ENCODE assay signal across 1 cellular context in the genomic region with DNA sequence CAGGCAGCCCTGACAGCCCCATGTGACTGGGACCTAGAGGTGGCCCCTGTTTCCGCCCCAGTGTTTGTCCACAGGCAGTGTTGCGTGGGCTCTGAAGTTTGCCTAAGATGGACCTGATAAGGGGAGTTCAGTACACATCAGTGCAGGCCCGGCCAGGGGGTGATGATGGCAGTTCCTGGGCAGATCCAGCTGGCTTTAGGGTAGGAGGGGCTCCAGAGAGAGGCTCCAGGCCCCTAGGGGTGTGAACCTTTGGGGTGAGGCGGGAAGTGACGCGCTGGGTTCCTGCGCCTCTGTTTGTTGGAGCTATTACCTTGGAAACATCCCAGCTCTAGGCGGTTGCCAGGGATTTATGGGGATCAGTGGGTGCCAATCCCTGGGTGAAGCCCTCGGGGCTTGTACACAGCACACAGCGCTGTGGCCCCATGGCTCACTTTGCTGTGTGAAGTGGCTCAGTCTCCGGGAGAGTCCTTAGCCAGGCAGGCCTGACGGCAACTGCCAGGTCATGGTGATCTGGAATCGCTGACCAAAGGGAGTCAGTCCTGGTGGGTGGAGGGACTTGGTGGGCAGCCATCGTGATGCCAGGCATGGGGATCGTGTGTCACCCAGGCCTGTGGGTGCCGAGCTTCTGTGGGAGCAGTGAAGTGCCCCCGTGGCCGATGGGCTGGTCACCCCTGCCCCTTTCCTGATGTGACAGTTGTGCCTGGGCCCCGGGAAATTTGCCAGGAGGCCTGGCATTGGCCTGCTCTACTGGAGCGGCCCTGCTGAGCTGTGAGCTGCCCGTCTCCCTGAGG.
TF ChIP-seq lines count a peak whose summit lies in the region.

No MANE protein-coding gene starts in this region.

TF ChIP-seq in HepG2, 621 proteins besides CTCF, POLR2A, EP300 and RAD21 (continued from another document and continues in another):
- TF ChIP-seq ZBTB20 (CRISPR knock-in tag; IDR thresholded peaks at IDR 0.05; ENCODE audit: borderline replicate concordance, low read depth) (peak; percentile 90; the same call in 1 of the 2 replicates), MAFF (IDR thresholded peaks at IDR 0.05; ENCODE audit: low read depth, low read length) (peak; percentile 13; the same call in 1 of the 2 replicates), ASH2L (IDR thresholded peaks at IDR 0.05; ENCODE audit: insufficient read length, low read depth, low read length) (peak; percentile 11), CREM (IDR thresholded peaks at IDR 0.05) (peak; percentile 95), CREM (CRISPR knock-in tag; IDR thresholded peaks at IDR 0.05) (no peak), ZNF180 (CRISPR knock-in tag; IDR thresholded peaks at IDR 0.05; ENCODE audit: borderline replicate concordance, low read depth) (no peak), KDM6A (CRISPR knock-in tag; IDR thresholded peaks at IDR 0.05; ENCODE audit: low read depth) (peak; percentile 99), ELF1 (CRISPR knock-in tag; IDR thresholded peaks at IDR 0.05) (peak; percentile 89), HOXA7 (CRISPR knock-in tag; IDR thresholded peaks at IDR 0.05) (no peak; the same call in 1 of the 2 replicates), ZNF746 (CRISPR knock-in tag; IDR thresholded peaks at IDR 0.05) (peak; percentile 97), KLF11 (CRISPR knock-in tag; IDR thresholded peaks at IDR 0.05) (peak; percentile 98), SMYD3 (CRISPR knock-in tag; IDR thresholded peaks at IDR 0.05) (peak; percentile 98), MAFG (CRISPR knock-in tag; IDR thresholded peaks at IDR 0.05) (no peak), ZNF138 (CRISPR knock-in tag; IDR thresholded peaks at IDR 0.05; ENCODE audit: low read depth) (peak; percentile 90; the same call in 1 of the 2 replicates), SALL2 (CRISPR knock-in tag; IDR thresholded peaks at IDR 0.05) (peak; percentile 91), NPAS2 (CRISPR knock-in tag; IDR thresholded peaks at IDR 0.05; ENCODE audit: borderline replicate concordance) (no peak)
- TF ChIP-seq, protein P1, sequence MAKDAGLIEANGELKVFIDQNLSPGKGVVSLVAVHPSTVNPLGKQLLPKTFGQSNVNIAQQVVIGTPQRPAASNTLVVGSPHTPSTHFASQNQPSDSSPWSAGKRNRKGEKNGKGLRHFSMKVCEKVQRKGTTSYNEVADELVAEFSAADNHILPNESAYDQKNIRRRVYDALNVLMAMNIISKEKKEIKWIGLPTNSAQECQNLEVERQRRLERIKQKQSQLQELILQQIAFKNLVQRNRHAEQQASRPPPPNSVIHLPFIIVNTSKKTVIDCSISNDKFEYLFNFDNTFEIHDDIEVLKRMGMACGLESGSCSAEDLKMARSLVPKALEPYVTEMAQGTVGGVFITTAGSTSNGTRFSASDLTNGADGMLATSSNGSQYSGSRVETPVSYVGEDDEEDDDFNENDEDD (CRISPR knock-in tag; IDR thresholded peaks at IDR 0.05; ENCODE audit: borderline replicate concordance), result peak; percentile 72
- TF ChIP-seq, protein P2, sequence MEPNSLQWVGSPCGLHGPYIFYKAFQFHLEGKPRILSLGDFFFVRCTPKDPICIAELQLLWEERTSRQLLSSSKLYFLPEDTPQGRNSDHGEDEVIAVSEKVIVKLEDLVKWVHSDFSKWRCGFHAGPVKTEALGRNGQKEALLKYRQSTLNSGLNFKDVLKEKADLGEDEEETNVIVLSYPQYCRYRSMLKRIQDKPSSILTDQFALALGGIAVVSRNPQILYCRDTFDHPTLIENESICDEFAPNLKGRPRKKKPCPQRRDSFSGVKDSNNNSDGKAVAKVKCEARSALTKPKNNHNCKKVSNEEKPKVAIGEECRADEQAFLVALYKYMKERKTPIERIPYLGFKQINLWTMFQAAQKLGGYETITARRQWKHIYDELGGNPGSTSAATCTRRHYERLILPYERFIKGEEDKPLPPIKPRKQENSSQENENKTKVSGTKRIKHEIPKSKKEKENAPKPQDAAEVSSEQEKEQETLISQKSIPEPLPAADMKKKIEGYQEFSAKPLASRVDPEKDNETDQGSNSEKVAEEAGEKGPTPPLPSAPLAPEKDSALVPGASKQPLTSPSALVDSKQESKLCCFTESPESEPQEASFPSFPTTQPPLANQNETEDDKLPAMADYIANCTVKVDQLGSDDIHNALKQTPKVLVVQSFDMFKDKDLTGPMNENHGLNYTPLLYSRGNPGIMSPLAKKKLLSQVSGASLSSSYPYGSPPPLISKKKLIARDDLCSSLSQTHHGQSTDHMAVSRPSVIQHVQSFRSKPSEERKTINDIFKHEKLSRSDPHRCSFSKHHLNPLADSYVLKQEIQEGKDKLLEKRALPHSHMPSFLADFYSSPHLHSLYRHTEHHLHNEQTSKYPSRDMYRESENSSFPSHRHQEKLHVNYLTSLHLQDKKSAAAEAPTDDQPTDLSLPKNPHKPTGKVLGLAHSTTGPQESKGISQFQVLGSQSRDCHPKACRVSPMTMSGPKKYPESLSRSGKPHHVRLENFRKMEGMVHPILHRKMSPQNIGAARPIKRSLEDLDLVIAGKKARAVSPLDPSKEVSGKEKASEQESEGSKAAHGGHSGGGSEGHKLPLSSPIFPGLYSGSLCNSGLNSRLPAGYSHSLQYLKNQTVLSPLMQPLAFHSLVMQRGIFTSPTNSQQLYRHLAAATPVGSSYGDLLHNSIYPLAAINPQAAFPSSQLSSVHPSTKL (CRISPR knock-in tag; IDR thresholded peaks at IDR 0.05), result peak; percentile 94
- TF ChIP-seq, protein P3, sequence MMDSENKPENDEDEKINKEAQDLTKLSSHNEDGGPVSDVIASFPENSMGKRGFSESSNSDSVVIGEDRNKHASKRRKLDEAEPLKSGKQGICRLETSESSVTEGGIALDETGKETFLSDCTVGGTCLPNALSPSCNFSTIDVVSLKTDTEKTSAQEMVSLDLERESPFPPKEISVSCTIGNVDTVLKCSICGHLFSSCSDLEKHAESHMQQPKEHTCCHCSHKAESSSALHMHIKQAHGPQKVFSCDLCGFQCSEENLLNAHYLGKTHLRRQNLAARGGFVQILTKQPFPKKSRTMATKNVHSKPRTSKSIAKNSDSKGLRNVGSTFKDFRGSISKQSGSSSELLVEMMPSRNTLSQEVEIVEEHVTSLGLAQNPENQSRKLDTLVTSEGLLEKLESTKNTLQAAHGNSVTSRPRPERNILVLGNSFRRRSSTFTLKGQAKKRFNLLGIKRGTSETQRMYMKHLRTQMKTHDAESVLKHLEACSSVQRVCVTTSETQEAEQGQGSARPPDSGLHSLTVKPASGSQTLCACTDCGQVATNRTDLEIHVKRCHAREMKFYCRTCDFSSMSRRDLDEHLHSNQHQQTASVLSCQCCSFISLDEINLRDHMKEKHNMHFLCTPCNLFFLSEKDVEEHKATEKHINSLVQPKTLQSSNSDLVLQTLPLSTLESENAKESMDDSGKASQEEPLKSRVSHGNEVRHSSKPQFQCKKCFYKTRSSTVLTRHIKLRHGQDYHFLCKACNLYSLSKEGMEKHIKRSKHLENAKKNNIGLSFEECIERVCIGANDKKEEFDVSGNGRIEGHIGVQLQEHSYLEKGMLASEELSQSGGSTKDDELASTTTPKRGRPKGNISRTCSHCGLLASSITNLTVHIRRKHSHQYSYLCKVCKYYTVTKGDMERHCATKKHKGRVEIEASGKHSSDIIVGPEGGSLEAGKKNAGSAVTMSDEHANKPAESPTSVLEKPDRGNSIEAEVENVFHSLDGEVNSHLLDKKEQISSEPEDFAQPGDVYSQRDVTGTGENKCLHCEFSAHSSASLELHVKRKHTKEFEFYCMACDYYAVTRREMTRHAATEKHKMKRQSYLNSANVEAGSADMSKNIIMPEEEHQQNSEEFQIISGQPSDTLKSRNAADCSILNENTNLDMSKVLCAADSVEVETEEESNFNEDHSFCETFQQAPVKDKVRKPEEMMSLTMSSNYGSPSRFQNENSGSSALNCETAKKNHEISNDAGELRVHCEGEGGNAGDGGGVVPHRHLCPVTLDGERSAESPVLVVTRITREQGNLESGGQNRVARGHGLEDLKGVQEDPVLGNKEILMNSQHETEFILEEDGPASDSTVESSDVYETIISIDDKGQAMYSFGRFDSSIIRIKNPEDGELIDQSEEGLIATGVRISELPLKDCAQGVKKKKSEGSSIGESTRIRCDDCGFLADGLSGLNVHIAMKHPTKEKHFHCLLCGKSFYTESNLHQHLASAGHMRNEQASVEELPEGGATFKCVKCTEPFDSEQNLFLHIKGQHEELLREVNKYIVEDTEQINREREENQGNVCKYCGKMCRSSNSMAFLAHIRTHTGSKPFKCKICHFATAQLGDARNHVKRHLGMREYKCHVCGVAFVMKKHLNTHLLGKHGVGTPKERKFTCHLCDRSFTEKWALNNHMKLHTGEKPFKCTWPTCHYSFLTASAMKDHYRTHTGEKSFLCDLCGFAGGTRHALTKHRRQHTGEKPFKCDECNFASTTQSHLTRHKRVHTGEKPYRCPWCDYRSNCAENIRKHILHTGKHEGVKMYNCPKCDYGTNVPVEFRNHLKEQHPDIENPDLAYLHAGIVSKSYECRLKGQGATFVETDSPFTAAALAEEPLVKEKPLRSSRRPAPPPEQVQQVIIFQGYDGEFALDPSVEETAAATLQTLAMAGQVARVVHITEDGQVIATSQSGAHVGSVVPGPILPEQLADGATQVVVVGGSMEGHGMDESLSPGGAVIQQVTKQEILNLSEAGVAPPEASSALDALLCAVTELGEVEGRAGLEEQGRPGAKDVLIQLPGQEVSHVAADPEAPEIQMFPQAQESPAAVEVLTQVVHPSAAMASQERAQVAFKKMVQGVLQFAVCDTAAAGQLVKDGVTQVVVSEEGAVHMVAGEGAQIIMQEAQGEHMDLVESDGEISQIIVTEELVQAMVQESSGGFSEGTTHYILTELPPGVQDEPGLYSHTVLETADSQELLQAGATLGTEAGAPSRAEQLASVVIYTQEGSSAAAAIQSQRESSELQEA (CRISPR knock-in tag; IDR thresholded peaks at IDR 0.05; ENCODE audit: not compliant biosample characterization), result no peak
- TF ChIP-seq, protein P4, sequence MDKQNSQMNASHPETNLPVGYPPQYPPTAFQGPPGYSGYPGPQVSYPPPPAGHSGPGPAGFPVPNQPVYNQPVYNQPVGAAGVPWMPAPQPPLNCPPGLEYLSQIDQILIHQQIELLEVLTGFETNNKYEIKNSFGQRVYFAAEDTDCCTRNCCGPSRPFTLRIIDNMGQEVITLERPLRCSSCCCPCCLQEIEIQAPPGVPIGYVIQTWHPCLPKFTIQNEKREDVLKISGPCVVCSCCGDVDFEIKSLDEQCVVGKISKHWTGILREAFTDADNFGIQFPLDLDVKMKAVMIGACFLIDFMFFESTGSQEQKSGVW (CRISPR knock-in tag; IDR thresholded peaks at IDR 0.05; ENCODE audit: borderline replicate concordance), result no peak
- TF ChIP-seq, protein P5, sequence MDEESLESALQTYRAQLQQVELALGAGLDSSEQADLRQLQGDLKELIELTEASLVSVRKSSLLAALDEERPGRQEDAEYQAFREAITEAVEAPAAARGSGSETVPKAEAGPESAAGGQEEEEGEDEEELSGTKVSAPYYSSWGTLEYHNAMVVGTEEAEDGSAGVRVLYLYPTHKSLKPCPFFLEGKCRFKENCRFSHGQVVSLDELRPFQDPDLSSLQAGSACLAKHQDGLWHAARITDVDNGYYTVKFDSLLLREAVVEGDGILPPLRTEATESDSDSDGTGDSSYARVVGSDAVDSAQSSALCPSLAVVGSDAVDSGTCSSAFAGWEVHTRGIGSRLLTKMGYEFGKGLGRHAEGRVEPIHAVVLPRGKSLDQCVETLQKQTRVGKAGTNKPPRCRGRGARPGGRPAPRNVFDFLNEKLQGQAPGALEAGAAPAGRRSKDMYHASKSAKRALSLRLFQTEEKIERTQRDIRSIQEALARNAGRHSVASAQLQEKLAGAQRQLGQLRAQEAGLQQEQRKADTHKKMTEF (CRISPR knock-in tag; IDR thresholded peaks at IDR 0.05), result peak; percentile 100
- TF ChIP-seq, protein P6, sequence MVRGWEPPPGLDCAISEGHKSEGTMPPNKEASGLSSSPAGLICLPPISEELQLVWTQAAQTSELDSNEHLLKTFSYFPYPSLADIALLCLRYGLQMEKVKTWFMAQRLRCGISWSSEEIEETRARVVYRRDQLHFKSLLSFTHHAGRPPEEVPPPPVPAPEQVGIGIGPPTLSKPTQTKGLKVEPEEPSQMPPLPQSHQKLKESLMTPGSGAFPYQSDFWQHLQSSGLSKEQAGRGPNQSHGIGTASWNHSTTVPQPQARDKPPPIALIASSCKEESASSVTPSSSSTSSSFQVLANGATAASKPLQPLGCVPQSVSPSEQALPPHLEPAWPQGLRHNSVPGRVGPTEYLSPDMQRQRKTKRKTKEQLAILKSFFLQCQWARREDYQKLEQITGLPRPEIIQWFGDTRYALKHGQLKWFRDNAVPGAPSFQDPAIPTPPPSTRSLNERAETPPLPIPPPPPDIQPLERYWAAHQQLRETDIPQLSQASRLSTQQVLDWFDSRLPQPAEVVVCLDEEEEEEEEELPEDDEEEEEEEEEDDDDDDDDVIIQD (CRISPR knock-in tag; IDR thresholded peaks at IDR 0.05; ENCODE audit: low read depth), result peak; percentile 86
- TF ChIP-seq, protein P7, sequence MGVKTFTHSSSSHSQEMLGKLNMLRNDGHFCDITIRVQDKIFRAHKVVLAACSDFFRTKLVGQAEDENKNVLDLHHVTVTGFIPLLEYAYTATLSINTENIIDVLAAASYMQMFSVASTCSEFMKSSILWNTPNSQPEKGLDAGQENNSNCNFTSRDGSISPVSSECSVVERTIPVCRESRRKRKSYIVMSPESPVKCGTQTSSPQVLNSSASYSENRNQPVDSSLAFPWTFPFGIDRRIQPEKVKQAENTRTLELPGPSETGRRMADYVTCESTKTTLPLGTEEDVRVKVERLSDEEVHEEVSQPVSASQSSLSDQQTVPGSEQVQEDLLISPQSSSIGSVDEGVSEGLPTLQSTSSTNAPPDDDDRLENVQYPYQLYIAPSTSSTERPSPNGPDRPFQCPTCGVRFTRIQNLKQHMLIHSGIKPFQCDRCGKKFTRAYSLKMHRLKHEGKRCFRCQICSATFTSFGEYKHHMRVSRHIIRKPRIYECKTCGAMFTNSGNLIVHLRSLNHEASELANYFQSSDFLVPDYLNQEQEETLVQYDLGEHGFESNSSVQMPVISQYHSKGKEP (CRISPR knock-in tag; IDR thresholded peaks at IDR 0.05), result peak; percentile 75; the same call in 1 of the 2 replicates
